In the genomic region with DNA sequence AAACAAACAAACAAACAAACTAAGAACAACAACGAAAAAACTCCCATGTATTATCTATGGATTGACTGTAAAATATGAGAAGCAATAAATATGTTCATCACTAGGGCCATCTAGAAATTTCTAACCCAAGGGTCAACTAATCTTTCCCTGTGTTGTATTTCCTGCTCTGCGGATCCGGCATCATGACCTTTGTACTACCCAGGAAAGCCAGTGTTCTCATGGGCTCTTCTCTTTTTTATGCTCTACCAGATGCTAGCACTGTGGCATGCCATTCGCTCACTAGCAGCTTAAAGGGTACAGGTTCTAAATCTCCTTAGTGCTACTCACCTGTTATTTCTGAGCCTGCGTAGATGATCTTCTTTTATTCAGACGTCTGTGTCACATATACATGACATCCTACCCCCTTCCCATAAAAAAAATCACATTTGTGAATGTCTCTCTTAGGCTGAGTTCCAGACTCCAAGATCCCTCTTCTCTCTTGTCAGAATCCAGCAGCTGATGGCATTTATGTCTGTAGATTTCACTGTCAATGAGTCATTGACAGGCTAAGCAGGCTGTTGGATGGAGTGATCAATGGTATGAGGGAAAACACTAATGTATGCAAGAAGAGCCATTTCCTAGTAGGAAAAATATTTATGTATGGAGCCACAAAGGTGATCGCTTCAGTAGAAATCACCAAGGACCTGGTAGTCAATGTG, we compare ENCODE assay signal across 17 cellular contexts.
"Had no signal": no experiment of that assay in that cellular context is flagged by ENCODE, and none has a peak within 500 bp of the region (broad histone marks: within the 10 kb centered on the region; RNA-seq: fewer than 3 reads in every experiment).

No MANE protein-coding gene starts in this region.

- H3K27me3 ChIP-seq: breast epithelium, gastroesophageal sphincter, heart right ventricle, left lung, sigmoid colon had no signal

- H3K4me1 ChIP-seq: breast epithelium, gastroesophageal sphincter, left lung, psoas muscle, sigmoid colon had no signal

- H3K9me3 ChIP-seq: breast epithelium, gastroesophageal sphincter, heart right ventricle, left lung, psoas muscle, sigmoid colon, thoracic aorta had no signal

- H3K4me3 ChIP-seq: breast epithelium, gastroesophageal sphincter, heart right ventricle, left lung, psoas muscle, sigmoid colon, thoracic aorta had no signal

- H3K36me3 ChIP-seq: breast epithelium, gastroesophageal sphincter, heart right ventricle, left lung, sigmoid colon, thoracic aorta had no signal

- H3K27ac ChIP-seq: breast epithelium, gastroesophageal sphincter, heart right ventricle, left lung, psoas muscle, sigmoid colon, thoracic aorta had no signal

- ATAC-seq: activated naive CD8-positive, alpha-beta T cell treated with anti-CD3 and anti-CD28 coated beads, Interleukin-2, amount 50 U/mL, for 24 hours; activated T-helper 17 cell treated with anti-CD3 and anti-CD28 coated beads, Interleukin-2, amount 50 U/mL, for 72 hours; gastroesophageal sphincter; heart right ventricle; left lung; psoas muscle had no signal

- DNase-seq: activated CD4-positive, alpha-beta T cell treated with anti-CD3 and anti-CD28 coated beads for 1 hour; activated CD4-positive, alpha-beta T cell treated with anti-CD3 and anti-CD28 coated beads, Interleukin-2, amount 50 U/mL, for 48 hours; activated naive CD4-positive, alpha-beta T cell treated with Interleukin-2 at 50 U/mL for 16 hours; activated naive CD8-positive, alpha-beta T cell treated with anti-CD3 and anti-CD28 coated beads, Interleukin-2, amount 50 U/mL, for 24 hours; aorta; cerebellar nuclear complex; dermis blood vessel endothelial cell; heart right ventricle; left lung; psoas muscle; sigmoid colon; stimulated activated CD4-positive, alpha-beta T cell treated with anti-CD3 and anti-CD28 coated beads, Interleukin-2, amount 100 ng/mL, for 24 hours; T-helper 1 cell had no signal
